Comparison of ENCODE assay signal across 14 cellular contexts in genomic region chr10:111996103-111996502, GRCh38.
A peak's percentile ranks its signal among the peaks of the same experiment; 100 is the strongest.
DNase-seq lines count a peak whose midpoint lies in the region; ATAC-seq, FAIRE-seq and TF ChIP-seq lines count a peak whose summit lies in the region.
"Had no signal": no experiment of that assay in that cellular context is flagged by ENCODE, and none has a peak within 500 bp of the region (broad histone marks: within the 10 kb centered on the region; RNA-seq: fewer than 3 reads in every experiment).

No MANE protein-coding gene starts in this region.

- H3K4me2 ChIP-seq in OCI-LY7 (ENCODE audit: low read length) = no peak overlapping the region
- H3K4me2 ChIP-seq: GM23338 had no signal

- DNase-seq in Caki2 (ENCODE audit: low read depth) (peak; percentile 10), GM19239 (ENCODE audit: insufficient read length, low spot score) (peak; percentile 17), HAP-1 (ENCODE audit: low spot score in 2 of 2) (no peak), OCI-LY7 (ENCODE audit: low spot score) (no peak), NCI-H69 (lab: John Stamatoyannopoulos, UW) (no peak), midbrain (lab: John Stamatoyannopoulos, UW) (no peak)
- DNase-seq: aorta, Karpas-422, NCI-H2107, retina had no signal

- H2AFZ ChIP-seq in OCI-LY7 (ENCODE audit: low read length) = no peak overlapping the region
- H2AFZ ChIP-seq: GM23338 had no signal

- FAIRE-seq in GM19239 (lab: Jason Lieb, UNC) = peak; percentile 67

- H3K36me3 ChIP-seq in HAP-1 (replicated peaks) = no peaks in the 10 kb centered on the region
- H3K36me3 ChIP-seq in OCI-LY7 (ENCODE audit: insufficient read depth, low read length) = no peaks in the 10 kb centered on the region

- peak; percentile 91 for ATAC-seq in HG02571 (IDR thresholded peaks at IDR 0.05; ENCODE audit: unreplicated experiment)
- peak; percentile 98 for ATAC-seq in HG03175 (IDR thresholded peaks at IDR 0.05; ENCODE audit: unreplicated experiment)
- ATAC-seq: GM23338 had no signal

- no peaks in the 10 kb centered on the region for H3K79me2 ChIP-seq in OCI-LY7 (ENCODE audit: insufficient read depth, low read depth, low read length)

- POLR2A ChIA-PET in OCI-LY7 (lab: Charles Lee) = interaction anchor here (0.6 kb wide), 1 partner anchor 276 kb away, joined by 3 read pairs; no protein-coding TSS in a partner anchor

- no peaks in the 10 kb centered on the region for H3K27me3 ChIP-seq in HAP-1 (ENCODE audit: low read depth)

- CTCF ChIA-PET in OCI-LY7 (lab: Charles Lee; ENCODE audit: unreplicated experiment) = no interaction called here

- H4K20me1 ChIP-seq in OCI-LY7 (ENCODE audit: insufficient read depth, low read length) = no peaks in the 10 kb centered on the region

- no TSS peak for BruUV-seq in OCI-LY7 (replicated peaks; lab: Mats Ljungman, UMichigan)

- H3K9me2 ChIP-seq in OCI-LY7 (ENCODE audit: insufficient read depth, low read length) = no peaks in the 10 kb centered on the region

- H3K27ac ChIP-seq in OCI-LY7 (ENCODE audit: low read depth, low read length, poor library complexity, severe bottlenecking) = no peak overlapping the region
- H3K27ac ChIP-seq: 22Rv1 had no signal

- H3K9me3 ChIP-seq in HAP-1 (no peaks in the 10 kb centered on the region), OCI-LY7 (ENCODE audit: low read length) (no peaks in the 10 kb centered on the region)

- in situ Hi-C loops in Caki2 (cut with HindIII; ENCODE audit: low pct_unique_long_range_greater_than_20kb, low sequenced_read_pairs) = no loop called here
- in situ Hi-C loops in HAP-1 (cut with MboI; ENCODE audit: low sequenced_read_pairs) = no loop called here

- H3K4me1 ChIP-seq in HAP-1 = no peaks in the 10 kb centered on the region; the same call in 1 of the 2 replicates
- H3K4me1 ChIP-seq in OCI-LY7 (ENCODE audit: insufficient read depth, low read length, poor library complexity, severe bottlenecking) = no peaks in the 10 kb centered on the region

- no peak for TF ChIP-seq CTCF in OCI-LY7 (conservative IDR thresholded peaks at IDR 0.05; ENCODE audit: low read length)

- H3K4me3 ChIP-seq in HAP-1 = no peak overlapping the region
- H3K4me3 ChIP-seq in OCI-LY7 (ENCODE audit: low read depth, low read length, poor library complexity, severe bottlenecking) = no peak overlapping the region
- H3K4me3 ChIP-seq: GM23338 had no signal

- intact Hi-C loops in OCI-LY7 (cut with micrococcal nuclease; ENCODE audit: unreplicated experiment) = no loop called here

Comparison
In these comparisons a context has a peak if more than half of its experiments do, and no peak if none do; other contexts are left out.
1. DNase-seq: peak in Caki2 (single experiment) and GM19239 (single experiment); none in HAP-1 (0 of 2), OCI-LY7 (single experiment), NCI-H69 (single experiment) and midbrain (single experiment).